In the genomic region with DNA sequence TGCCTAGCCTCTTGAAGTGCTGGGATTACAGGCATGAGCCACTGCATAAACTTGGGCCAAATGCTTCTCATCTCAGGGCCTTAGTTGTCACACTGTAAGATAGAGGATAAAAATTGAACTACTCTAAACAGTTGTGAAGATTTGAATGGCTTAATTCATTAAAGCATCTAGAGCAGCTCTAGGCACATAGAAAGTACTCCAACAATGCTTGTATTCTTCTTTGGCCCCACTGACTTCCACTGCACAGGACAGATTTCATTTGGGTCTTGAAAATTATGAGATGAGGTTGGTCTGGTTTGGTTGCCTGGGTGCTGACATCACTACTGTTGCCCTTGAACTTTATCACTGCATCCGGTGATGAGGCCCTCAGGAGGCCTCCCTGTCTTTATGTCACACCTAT, we compare ENCODE assay signal across 24 cellular contexts.
"Had no signal": no experiment of that assay in that cellular context is flagged by ENCODE, and none has a peak within 500 bp of the region (broad histone marks: within the 10 kb centered on the region; RNA-seq: fewer than 3 reads in every experiment).

No MANE protein-coding gene starts in this region.

- H3K27ac ChIP-seq: left ventricle myocardium inferior, ovary, right atrium auricular region, skin epidermis, stomach, testis, thyroid gland, transverse colon, upper lobe of left lung, vagina had no signal

- H3K36me3 ChIP-seq: left ventricle myocardium inferior, ovary, right atrium auricular region, stomach, thyroid gland, transverse colon, upper lobe of left lung, vagina had no signal

- H3K36me3 Mint-ChIP-seq: stimulated activated naive B cell treated with anti-CD40 and anti-IgM and Interleukin-4, amounts not matched to agents 10 μg/mL and 1 μg/mL and 100 μg/mL, for 72 hours had no signal

- H3K27ac Mint-ChIP-seq: progenitor cell of endocrine pancreas; stimulated activated naive B cell treated with anti-CD40 and anti-IgM and Interleukin-4, amounts not matched to agents 10 μg/mL and 1 μg/mL and 100 μg/mL, for 72 hours had no signal

- H3K27me3 Mint-ChIP-seq: naive thymus-derived CD4-positive, alpha-beta T cell; stimulated activated naive B cell treated with anti-CD40 and anti-IgM and Interleukin-4, amounts not matched to agents 10 μg/mL and 1 μg/mL and 100 μg/mL, for 72 hours had no signal

- H3K4me1 ChIP-seq: left ventricle myocardium inferior, right atrium auricular region, stomach, testis, thyroid gland, transverse colon, upper lobe of left lung, vagina had no signal

- H3K27me3 ChIP-seq: ovary, right atrium auricular region, stomach, testis, thyroid gland, transverse colon, upper lobe of left lung, vagina had no signal

- ATAC-seq: mucosa of descending colon; naive thymus-derived CD4-positive, alpha-beta T cell; sciatic nerve; stimulated activated naive B cell treated with anti-CD40 and anti-IgM and Interleukin-4, amounts not matched to agents 10 μg/mL and 1 μg/mL and 100 μg/mL, for 72 hours; stimulated activated naive CD8-positive, alpha-beta T cell treated with anti-CD3 and anti-CD28 coated beads, Interleukin-15, Interleukin-2, amounts not matched to agents 100 U/mL and 50 U/mL, for 24 hours had no signal

- H3K9me3 Mint-ChIP-seq: natural killer cell treated with Interleukin-12 subunit alpha and Interleukin-12 subunit beta and Interleukin-15 and Interleukin-18, amount 100 ng/mL, for 72 hours had no signal

- H3K4me3 Mint-ChIP-seq: naive thymus-derived CD4-positive, alpha-beta T cell; natural killer cell treated with Interleukin-12 subunit alpha and Interleukin-12 subunit beta and Interleukin-15 and Interleukin-18, amount 100 ng/mL, for 72 hours; stimulated activated naive B cell treated with anti-CD40 and anti-IgM and Interleukin-4, amounts not matched to agents 10 μg/mL and 1 μg/mL and 100 μg/mL, for 72 hours had no signal

- DNase-seq: islet precursor cell; left ventricle myocardium inferior; midbrain; mucosa of descending colon; naive thymus-derived CD4-positive, alpha-beta T cell; ovary; stimulated activated CD4-positive, alpha-beta T cell treated with anti-CD3 and anti-CD28 coated beads, Interleukin-12 subunit alpha, Interleukin-12 subunit beta, amount 100 ng/mL, for 4 hours; stimulated activated CD4-positive, alpha-beta T cell treated with anti-CD3 and anti-CD28 coated beads, Interleukin-15, amount 100 ng/mL, for 24 hours; stimulated activated CD4-positive, alpha-beta T cell treated with anti-CD3 and anti-CD28 coated beads, Interleukin-2, amount 100 ng/mL, for 24 hours; stimulated activated CD4-positive, alpha-beta T cell treated with anti-CD3 and anti-CD28 coated beads, Interleukin-4, amount 100 ng/mL, for 1 hour; stimulated activated naive B cell treated with anti-CD40 and anti-IgM and Interleukin-4, amounts not matched to agents 10 μg/mL and 1 μg/mL and 100 μg/mL, for 72 hours; stimulated activated naive CD8-positive, alpha-beta T cell treated with anti-CD3 and anti-CD28 coated beads, Interleukin-15, Interleukin-2, amounts not matched to agents 100 U/mL and 50 U/mL, for 24 hours; stomach; testis; thyroid gland; transverse colon; upper lobe of left lung had no signal

- H3K9me3 ChIP-seq: left ventricle myocardium inferior, mucosa of descending colon, ovary, right atrium auricular region, stomach, testis, thyroid gland, transverse colon, upper lobe of left lung, vagina had no signal

- H3K4me3 ChIP-seq: left ventricle myocardium inferior, lung, mucosa of descending colon, ovary, right atrium auricular region, skin epidermis, stomach, testis, thyroid gland, transverse colon, upper lobe of left lung, vagina had no signal
